In genomic region chr18:9081940-9082339, GRCh38 we compare ENCODE assay signal across 1 cellular context.
A peak's percentile ranks its signal among the peaks of the same experiment; 100 is the strongest.
TF ChIP-seq lines count a peak whose summit lies in the region.

No MANE protein-coding gene starts in this region.

TF ChIP-seq in K562, 482 proteins besides CTCF, POLR2A, EP300 and RAD21 (continued from another document):
- peak; percentile 35; the same call in 1 of the 2 replicates for TF ChIP-seq MGA (IDR thresholded peaks at IDR 0.05)
- peak; percentile 60; the same call in 1 of the 2 replicates for TF ChIP-seq CEBPB (tag; IDR thresholded peaks at IDR 0.05)
- TF ChIP-seq DLX4 (CRISPR knock-in tag; IDR thresholded peaks at IDR 0.05), result no peak
- 0 out of 2 replicates have a peak, but pooled peaks have one; percentile 16 for TF ChIP-seq ATF7 (IDR thresholded peaks at IDR 0.05)
- TF ChIP-seq JUN (IDR thresholded peaks at IDR 0.05; ENCODE audit: borderline replicate concordance, low read depth, low read length), result 0 out of 2 replicates have a peak, but pooled peaks have one; percentile 24
- no peak for TF ChIP-seq JUN (CRISPR knock-in tag; IDR thresholded peaks at IDR 0.05; ENCODE audit: borderline replicate concordance)
- no peak for TF ChIP-seq PHB2 (IDR thresholded peaks at IDR 0.05; ENCODE audit: low read depth)
- TF ChIP-seq ZNF239 (CRISPR knock-in tag; IDR thresholded peaks at IDR 0.05), result no peak
- peak in 1 of 2 experiments; percentile 26; a peak in 1 of 4 replicates for TF ChIP-seq TRIM24 (IDR thresholded peaks at IDR 0.05)
- TF ChIP-seq, protein P1, sequence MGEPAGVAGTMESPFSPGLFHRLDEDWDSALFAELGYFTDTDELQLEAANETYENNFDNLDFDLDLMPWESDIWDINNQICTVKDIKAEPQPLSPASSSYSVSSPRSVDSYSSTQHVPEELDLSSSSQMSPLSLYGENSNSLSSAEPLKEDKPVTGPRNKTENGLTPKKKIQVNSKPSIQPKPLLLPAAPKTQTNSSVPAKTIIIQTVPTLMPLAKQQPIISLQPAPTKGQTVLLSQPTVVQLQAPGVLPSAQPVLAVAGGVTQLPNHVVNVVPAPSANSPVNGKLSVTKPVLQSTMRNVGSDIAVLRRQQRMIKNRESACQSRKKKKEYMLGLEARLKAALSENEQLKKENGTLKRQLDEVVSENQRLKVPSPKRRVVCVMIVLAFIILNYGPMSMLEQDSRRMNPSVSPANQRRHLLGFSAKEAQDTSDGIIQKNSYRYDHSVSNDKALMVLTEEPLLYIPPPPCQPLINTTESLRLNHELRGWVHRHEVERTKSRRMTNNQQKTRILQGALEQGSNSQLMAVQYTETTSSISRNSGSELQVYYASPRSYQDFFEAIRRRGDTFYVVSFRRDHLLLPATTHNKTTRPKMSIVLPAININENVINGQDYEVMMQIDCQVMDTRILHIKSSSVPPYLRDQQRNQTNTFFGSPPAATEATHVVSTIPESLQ (CRISPR knock-in tag; IDR thresholded peaks at IDR 0.05), result no peak
- TF ChIP-seq NFE2 (IDR thresholded peaks at IDR 0.05; ENCODE audit: low read depth), result peak; percentile 62
- TF ChIP-seq FOSL1 (tag; conservative IDR thresholded peaks at IDR 0.05), result 0 out of 2 replicates have a peak, but pooled peaks have one; percentile 15
- TF ChIP-seq BHLHE40 (IDR thresholded peaks at IDR 0.05; ENCODE audit: low read length), result peak; percentile 80
- TF ChIP-seq, protein P2, sequence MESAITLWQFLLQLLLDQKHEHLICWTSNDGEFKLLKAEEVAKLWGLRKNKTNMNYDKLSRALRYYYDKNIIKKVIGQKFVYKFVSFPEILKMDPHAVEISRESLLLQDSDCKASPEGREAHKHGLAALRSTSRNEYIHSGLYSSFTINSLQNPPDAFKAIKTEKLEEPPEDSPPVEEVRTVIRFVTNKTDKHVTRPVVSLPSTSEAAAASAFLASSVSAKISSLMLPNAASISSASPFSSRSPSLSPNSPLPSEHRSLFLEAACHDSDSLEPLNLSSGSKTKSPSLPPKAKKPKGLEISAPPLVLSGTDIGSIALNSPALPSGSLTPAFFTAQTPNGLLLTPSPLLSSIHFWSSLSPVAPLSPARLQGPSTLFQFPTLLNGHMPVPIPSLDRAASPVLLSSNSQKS (CRISPR knock-in tag; IDR thresholded peaks at IDR 0.05), result no peak
- TF ChIP-seq CEBPG (CRISPR knock-in tag; IDR thresholded peaks at IDR 0.05), result peak; percentile 47; the same call in 1 of the 2 replicates
- TF ChIP-seq CEBPG (tag; conservative IDR thresholded peaks at IDR 0.05 in 1 of 2, IDR thresholded peaks at IDR 0.05 in 1 of 2), result peak; percentile 53 to 82
- no peak for TF ChIP-seq PKNOX1 (IDR thresholded peaks at IDR 0.05)
- 0 out of 2 replicates have a peak, but pooled peaks have one; percentile 11 for TF ChIP-seq SOX6 (IDR thresholded peaks at IDR 0.05)
- TF ChIP-seq, protein P3, sequence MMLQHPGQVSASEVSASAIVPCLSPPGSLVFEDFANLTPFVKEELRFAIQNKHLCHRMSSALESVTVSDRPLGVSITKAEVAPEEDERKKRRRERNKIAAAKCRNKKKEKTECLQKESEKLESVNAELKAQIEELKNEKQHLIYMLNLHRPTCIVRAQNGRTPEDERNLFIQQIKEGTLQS (IDR thresholded peaks at IDR 0.05), result peak; percentile 87
- TF ChIP-seq, protein P3 (CRISPR knock-in tag; conservative IDR thresholded peaks at IDR 0.05), result no peak
- 0 out of 2 replicates have a peak, but pooled peaks have one; percentile 27 for TF ChIP-seq JUND (IDR thresholded peaks at IDR 0.05; ENCODE audit: borderline replicate concordance, low read depth, low read length)
- no peak for TF ChIP-seq JUND (tag; IDR thresholded peaks at IDR 0.05; ENCODE audit: borderline replicate concordance, low read depth, low read length)
- peak in 1 of 2 experiments; percentile 28; a peak in 1 of 4 replicates for TF ChIP-seq MAZ (CRISPR knock-in tag; conservative IDR thresholded peaks at IDR 0.05 in 1 of 2, IDR thresholded peaks at IDR 0.05 in 1 of 2)
- TF ChIP-seq DPF2 (IDR thresholded peaks at IDR 0.05), result no peak
- peak; percentile 50; the same call in 1 of the 2 replicates for TF ChIP-seq MYC (IDR thresholded peaks at IDR 0.05; ENCODE audit: low read depth, low read length)
- no peak for TF ChIP-seq MYC (CRISPR knock-in tag; IDR thresholded peaks at IDR 0.05; ENCODE audit: borderline replicate concordance, low read depth)
- TF ChIP-seq ARID1B (IDR thresholded peaks at IDR 0.05), result no peak
- TF ChIP-seq SMARCA4 (IDR thresholded peaks at IDR 0.05), result peak; percentile 25; the same call in 1 of the 2 replicates
- peak; percentile 97 for TF ChIP-seq HES1 (IDR thresholded peaks at IDR 0.05; ENCODE audit: low read depth)
TF ChIP-seq in K562: peak in this region for 16.
